In the genomic region with DNA sequence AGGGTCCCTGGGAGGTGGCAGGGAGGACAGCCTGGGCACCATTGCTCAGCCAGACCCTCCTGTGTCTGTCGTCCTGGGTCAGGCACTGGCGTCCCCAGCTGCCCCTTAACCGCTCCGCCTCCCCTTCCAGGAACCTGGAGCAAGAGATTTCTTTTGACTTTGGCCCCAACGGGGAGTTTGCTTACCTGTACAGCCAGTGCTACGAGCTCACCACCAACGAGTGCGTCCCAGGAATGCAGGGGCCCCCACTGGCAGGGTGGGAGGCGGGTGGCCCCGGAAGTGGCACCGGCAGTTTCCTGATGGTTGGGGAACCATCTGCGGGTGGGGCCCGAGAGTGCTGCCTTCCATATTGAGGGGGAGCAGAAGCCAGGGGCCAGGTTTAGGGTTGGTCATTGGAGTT, we compare ENCODE assay signal across 35 cellular contexts. TPM values are rescaled to one million over a fixed set of nuclear protein-coding genes. Genes with fewer than 3 reads are reported as not detected.
"Had no signal": no experiment of that assay in that cellular context is flagged by ENCODE, and none has a peak within 500 bp of the region (broad histone marks: within the 10 kb centered on the region; RNA-seq: fewer than 3 reads in every experiment).

No MANE protein-coding gene starts in this region.

- H3K4me1 ChIP-seq: SJSA1 had no signal

- H3K4me3 ChIP-seq: SJSA1 had no signal

- DNase-seq: activated B cell treated with CpG ODN at 0.5 μM for 24 hours; activated CD4-positive, alpha-beta memory T cell treated with anti-CD3 and anti-CD28 coated beads for 36 hours; activated CD4-positive, alpha-beta T cell treated with anti-CD3 and anti-CD28 coated beads for 4 hours; activated CD4-positive, alpha-beta T cell treated with anti-CD3 and anti-CD28 coated beads, Interleukin-2, amount 50 U/mL, for 1 hour; activated CD4-positive, CD25-positive, alpha-beta regulatory T cell treated with anti-CD3 and anti-CD28 coated beads, Interleukin-2, amount 50 U/mL, for 72 hours; activated CD8-positive, alpha-beta memory T cell treated with anti-CD3 and anti-CD28 coated beads, Interleukin-2, amount 50 U/mL, for 4 hours; activated effector memory CD4-positive, alpha-beta T cell treated with Interleukin-2 at 50 U/mL for 16 hours; activated naive CD4-positive, alpha-beta T cell treated with anti-CD3 and anti-CD28 coated beads, Interleukin-2, amount 10 ng/mL, durations not matched to agents 7 days and 5 days; activated naive CD8-positive, alpha-beta T cell treated with anti-CD3 and anti-CD28 coated beads, Interleukin-2, amount 50 U/mL, for 24 hours; activated T-cell treated with anti-CD3 and anti-CD28 coated beads for 4 hours; activated T-cell treated with anti-CD3 and anti-CD28 coated beads, Interleukin-2, amount 50 U/mL, for 4 hours; aorta; brain microvascular endothelial cell; central memory CD4-positive, alpha-beta T cell; KG1; NCI-H1092 treated with DMSO at 0.1 percent for 48 hours; NCI-H1417; NCI-H146; NCI-H187; NCI-H2029 treated with DMSO at 0.1 percent for 48 hours; NCI-H2107; NCI-H2171; NCI-H510A; NCI-H526; NCI-H748 treated with DMSO at 0.1 percent for 48 hours; NK-92 treated with Interleukin-12 subunit alpha and Interleukin-12 subunit beta, amount 100 ng/mL, for 24 hours; OCI-M1; SHP77 treated with DMSO at 0.1 percent for 48 hours; SW 1271; T-helper 1 cell; T-helper 2 cell; T-helper 9 cell had no signal

- H3K9me3 ChIP-seq: SJSA1 had no signal

- H3K27me3 ChIP-seq: brain microvascular endothelial cell, SJSA1 had no signal

- H3K27ac ChIP-seq: brain microvascular endothelial cell, SJSA1, VCaP had no signal

RNA-seq across cellular contexts. Expression of gene RGL3, which starts 29.3 kb away (rescaled TPM):
- total RNA-seq: activated CD4-positive, alpha-beta memory T cell treated with anti-CD3 and anti-CD28 coated beads for 36 hours; SJSA1 had no signal

RNA-seq across cellular contexts. Expression of gene ELAVL3, which starts 32.4 kb away (rescaled TPM):
- total RNA-seq: activated B cell treated with CpG ODN at 0.5 μM for 24 hours; activated CD4-positive, alpha-beta memory T cell treated with anti-CD3 and anti-CD28 coated beads for 36 hours; aorta; LHCN-M2 had no signal
